23 cellular contexts compared by ENCODE assay signal in the genomic region with DNA sequence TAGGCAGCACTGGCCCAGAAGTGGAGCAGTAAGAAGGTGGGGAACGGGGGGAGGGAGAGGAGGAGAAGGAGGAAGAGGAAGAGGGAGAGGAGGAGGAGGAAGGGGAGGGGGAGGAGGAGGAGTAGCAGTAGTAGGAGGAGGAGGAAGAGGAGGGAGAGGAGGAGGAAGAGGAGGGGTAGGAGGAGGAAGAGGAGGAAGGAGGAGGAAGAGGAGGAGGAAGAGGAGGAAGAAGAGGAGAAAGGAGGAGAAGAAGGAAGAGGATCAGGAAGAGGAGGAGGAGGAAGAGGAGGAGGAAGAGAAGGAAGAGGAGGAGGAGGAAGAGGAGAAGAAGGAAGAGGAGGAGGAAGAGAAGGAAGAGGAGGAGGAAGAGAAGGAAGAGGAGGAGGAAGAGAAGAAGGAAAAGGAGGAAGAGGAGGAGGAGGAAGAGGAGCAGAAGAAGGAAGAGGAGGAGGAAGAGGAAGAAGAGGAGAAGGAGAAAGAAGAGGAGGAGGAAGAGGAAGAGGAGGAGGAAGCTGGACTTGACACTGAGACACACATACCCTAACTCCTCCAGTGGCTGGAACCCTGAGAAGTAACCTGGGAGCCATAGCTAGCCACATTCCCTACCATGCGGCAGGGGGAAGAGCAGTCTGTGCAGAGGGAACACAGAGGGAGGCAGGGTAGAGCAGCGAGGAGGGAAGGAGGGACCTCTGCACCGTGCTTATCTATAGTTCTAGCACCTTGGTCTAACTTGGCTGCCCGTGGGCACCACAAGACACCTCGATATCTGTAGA. TPM values are rescaled to one million over a fixed set of nuclear protein-coding genes. Genes with fewer than 3 reads are reported as not detected.
DNase-seq lines count a peak whose midpoint lies in the region; ATAC-seq, FAIRE-seq and TF ChIP-seq lines count a peak whose summit lies in the region.
"Had no signal": no experiment of that assay in that cellular context is flagged by ENCODE, and none has a peak within 500 bp of the region (broad histone marks: within the 10 kb centered on the region; RNA-seq: fewer than 3 reads in every experiment).

No MANE protein-coding gene starts in this region.

- peak; percentile 70 for FAIRE-seq in HTR-8/SVneo (lab: Jason Lieb, UNC)

- no peak overlapping the region for H3K4me3 Mint-ChIP-seq in activated T-helper 2 cell treated with anti-CD3 and anti-CD28 coated beads, Interferon-gamma antibody, Interleukin-2, Interleukin-4, amounts not matched to agents 10 μg/mL and 5 μg/mL and 100 μg/mL, durations not matched to agents 14 hours and 24 hours and 36 hours (ENCODE audit: low read depth)
- H3K4me3 Mint-ChIP-seq: B cell; CD4-positive, CD25-positive, alpha-beta regulatory T cell had no signal

- POLR2A ChIA-PET in SK-N-SH (lab: Yijun Ruan, JAX) = interaction anchor here (0.8 to 1.2 kb wide), 2 partner anchors 18 to 66 kb away, joined by 3 to 4 read pairs; no protein-coding TSS in a partner anchor

- H3K4me3 ChIP-seq in SK-N-SH (ENCODE audit: low read depth in 2 of 2, low read length in 1 of 2) (no peak overlapping the region), neutrophil (ENCODE audit: low read depth in 1 of 2, low read length in 1 of 2) (no peak overlapping the region)
- H3K4me3 ChIP-seq: GM23248, HAP-1, PC-9, SJCRH30 had no signal

- peaks cover 8% of the 10 kb centered on the region for H3F3A ChIP-seq in SK-N-SH (replicated peaks; ENCODE audit: insufficient read depth)

- H4K20me1 ChIP-seq in SK-N-SH (ENCODE audit: insufficient read depth) = no peaks in the 10 kb centered on the region

- no peak overlapping the region for H2AFZ ChIP-seq in SK-N-SH (ENCODE audit: low read depth)
- H2AFZ ChIP-seq: GM23248, PC-9 had no signal

- TF ChIP-seq RAD21 in SK-N-SH (IDR thresholded peaks at IDR 0.05; ENCODE audit: low read length) = no peak

- no peak for DNase-seq in SK-N-SH
- DNase-seq in HTR-8/SVneo (ENCODE audit: insufficient read length, low spot score) = no peak
- no peak for DNase-seq in activated T-helper 2 cell treated with anti-CD3 and anti-CD28 coated beads, Interferon-gamma antibody, Interleukin-2, Interleukin-4, amounts not matched to agents 10 μg/mL and 5 μg/mL and 100 μg/mL, durations not matched to agents 14 hours and 24 hours and 36 hours (ENCODE audit: low spot score)
- no peak for DNase-seq in NOMO-1 (lab: John Stamatoyannopoulos, UW; ENCODE audit: unreplicated experiment in 2 of 2)
- DNase-seq in anterior cingulate cortex (lab: John Stamatoyannopoulos, UW) = no peak
- DNase-seq in HuH-7.5 (ENCODE audit: low spot score) = no peak
- DNase-seq: 8988T; CD4-positive, CD25-positive, alpha-beta regulatory T cell; GDM1; GM23248; KBM-7; NCI-H1105 treated with DMSO at 0.1 percent for 48 hours; NCI-H1694; NCI-H2107; NCI-H510A; NCI-H774; PC-9 had no signal

- no peaks in the 10 kb centered on the region for H3K9me2 ChIP-seq in SK-N-SH

- H3K27me3 ChIP-seq in SK-N-SH (ENCODE audit: insufficient read depth) (no peaks in the 10 kb centered on the region), neutrophil (no peaks in the 10 kb centered on the region)
- H3K27me3 ChIP-seq: SJCRH30 had no signal

- no peak for TF ChIP-seq EP300 in SK-N-SH (IDR thresholded peaks at IDR 0.05; ENCODE audit: borderline replicate concordance in 1 of 2, low read depth in 1 of 2, low read length in 1 of 2)

- H3K36me3 Mint-ChIP-seq in activated T-helper 2 cell treated with anti-CD3 and anti-CD28 coated beads, Interferon-gamma antibody, Interleukin-2, Interleukin-4, amounts not matched to agents 10 μg/mL and 5 μg/mL and 100 μg/mL, durations not matched to agents 14 hours and 24 hours and 36 hours (ENCODE audit: low read depth) = peaks cover 22% of the 10 kb centered on the region
- H3K36me3 Mint-ChIP-seq: CD4-positive, CD25-positive, alpha-beta regulatory T cell had no signal

- H3K9me3 Mint-ChIP-seq in activated T-helper 2 cell treated with anti-CD3 and anti-CD28 coated beads, Interferon-gamma antibody, Interleukin-2, Interleukin-4, amounts not matched to agents 10 μg/mL and 5 μg/mL and 100 μg/mL, durations not matched to agents 14 hours and 24 hours and 36 hours = no peaks in the 10 kb centered on the region

- H3K4me2 ChIP-seq in SK-N-SH = no peak overlapping the region
- H3K4me2 ChIP-seq: PC-9 had no signal

- H3K27me3 Mint-ChIP-seq in activated T-helper 2 cell treated with anti-CD3 and anti-CD28 coated beads, Interferon-gamma antibody, Interleukin-2, Interleukin-4, amounts not matched to agents 10 μg/mL and 5 μg/mL and 100 μg/mL, durations not matched to agents 14 hours and 24 hours and 36 hours (ENCODE audit: low read depth) = no peaks in the 10 kb centered on the region
- H3K27me3 Mint-ChIP-seq: B cell; CD4-positive, CD25-positive, alpha-beta regulatory T cell had no signal

- no peaks in the 10 kb centered on the region for H3K79me2 ChIP-seq in SK-N-SH (ENCODE audit: insufficient read depth)

- 0 out of 3 replicates have a peak, but pooled peaks have one; percentile 3 for ATAC-seq in SK-N-SH treated with all-trans-retinoic acid at 6 μM for 48 hours

- no peak overlapping the region for H3K9ac ChIP-seq in SK-N-SH
- H3K9ac ChIP-seq: GM23248 had no signal

- 64% methylated on average over 6 of the region's 6 CpGs for WGBS in SK-N-SH (ENCODE audit: low lambda C conversion rate)

- H3K27ac ChIP-seq in SK-N-SH (ENCODE audit: low read depth in 2 of 2, low read length in 1 of 2) (no peak overlapping the region), neutrophil (peak overlapping the region; percentile 75)
- H3K27ac ChIP-seq: GM23248, PC-9, SJCRH30 had no signal

- CTCF ChIA-PET in SK-N-SH (lab: Yijun Ruan, JAX) = interaction anchor here (0.7 to 33.7 kb wide), 2 partner anchors 65 to 90 kb away, joined by 3 to 746 read pairs; no protein-coding TSS in a partner anchor

- H3K9me3 ChIP-seq in SK-N-SH (no peaks in the 10 kb centered on the region), neutrophil (no peaks in the 10 kb centered on the region)
- H3K9me3 ChIP-seq: Caco-2, HAP-1, SJCRH30 had no signal

- H3K36me3 ChIP-seq in SK-N-SH (replicated peaks in 1 of 2; ENCODE audit: control insufficient read depth in 1 of 2, insufficient read depth in 2 of 2, low read length in 1 of 2) (no peaks in the 10 kb centered on the region), neutrophil (peaks cover 9% of the 10 kb centered on the region)
- H3K36me3 ChIP-seq: SJCRH30 had no signal

- intact Hi-C loops in activated T-helper 2 cell treated with anti-CD3 and anti-CD28 coated beads, Interferon-gamma antibody, Interleukin-2, Interleukin-4, amounts not matched to agents 10 μg/mL and 5 μg/mL and 100 μg/mL, durations not matched to agents 14 hours and 24 hours and 36 hours (cut with micrococcal nuclease) = no loop called here

- peak overlapping the region; percentile 50 for H3K27ac Mint-ChIP-seq in activated T-helper 2 cell treated with anti-CD3 and anti-CD28 coated beads, Interferon-gamma antibody, Interleukin-2, Interleukin-4, amounts not matched to agents 10 μg/mL and 5 μg/mL and 100 μg/mL, durations not matched to agents 14 hours and 24 hours and 36 hours
- H3K27ac Mint-ChIP-seq: B cell had no signal

- no peaks in the 10 kb centered on the region for H3K4me1 Mint-ChIP-seq in activated T-helper 2 cell treated with anti-CD3 and anti-CD28 coated beads, Interferon-gamma antibody, Interleukin-2, Interleukin-4, amounts not matched to agents 10 μg/mL and 5 μg/mL and 100 μg/mL, durations not matched to agents 14 hours and 24 hours and 36 hours (ENCODE audit: low read depth)

- H3K4me1 ChIP-seq in SK-N-SH (ENCODE audit: control insufficient read depth in 1 of 2, insufficient read depth in 2 of 2, low read depth in 1 of 2, low read length in 1 of 2) = peaks cover 0 to 13% of the 10 kb centered on the region in 2 experiments; a peak in 1 of 4 replicates
- H3K4me1 ChIP-seq in neutrophil (ENCODE audit: control insufficient read depth in 1 of 2, insufficient read depth in 1 of 2, low read depth in 1 of 2, low read length in 1 of 2) = peaks cover 49 to 55% of the 10 kb centered on the region in 2 experiments
- H3K4me1 ChIP-seq: Caco-2, HAP-1, SJCRH30 had no signal

- no peak for TF ChIP-seq CTCF in SK-N-SH (IDR thresholded peaks at IDR 0.05)
- no peak for TF ChIP-seq CTCF in neutrophil (IDR thresholded peaks at IDR 0.05)

TF ChIP-seq in SK-N-SH treated with all-trans-retinoic acid at 6 μM for 48 hours, 23 proteins besides CTCF, POLR2A, EP300 and RAD21 (continues in another document):
- TF ChIP-seq, protein P1, sequence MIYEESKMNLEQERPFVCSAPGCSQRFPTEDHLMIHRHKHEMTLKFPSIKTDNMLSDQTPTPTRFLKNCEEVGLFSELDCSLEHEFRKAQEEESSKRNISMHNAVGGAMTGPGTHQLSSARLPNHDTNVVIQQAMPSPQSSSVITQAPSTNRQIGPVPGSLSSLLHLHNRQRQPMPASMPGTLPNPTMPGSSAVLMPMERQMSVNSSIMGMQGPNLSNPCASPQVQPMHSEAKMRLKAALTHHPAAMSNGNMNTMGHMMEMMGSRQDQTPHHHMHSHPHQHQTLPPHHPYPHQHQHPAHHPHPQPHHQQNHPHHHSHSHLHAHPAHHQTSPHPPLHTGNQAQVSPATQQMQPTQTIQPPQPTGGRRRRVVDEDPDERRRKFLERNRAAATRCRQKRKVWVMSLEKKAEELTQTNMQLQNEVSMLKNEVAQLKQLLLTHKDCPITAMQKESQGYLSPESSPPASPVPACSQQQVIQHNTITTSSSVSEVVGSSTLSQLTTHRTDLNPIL (CRISPR knock-in tag; IDR thresholded peaks at IDR 0.05; ENCODE audit: low read depth) = no peak

TF ChIP-seq in SK-N-SH, 30 proteins besides CTCF, POLR2A, EP300 and RAD21 (continues in another document):
- TF ChIP-seq TEAD4 (IDR thresholded peaks at IDR 0.05; ENCODE audit: borderline replicate concordance, insufficient read depth) (no peak), MEF2A (IDR thresholded peaks at IDR 0.05; ENCODE audit: borderline replicate concordance, low read depth) (no peak), TCF12 (IDR thresholded peaks at IDR 0.05) (no peak)

RNA-seq across cellular contexts. Expression of a gene that starts 35.8 kb away (rescaled TPM):
- polyA plus RNA-seq in SK-N-SH (2012; rRNA removed) = 1.2 and 1.3 TPM in 2 replicates
- 0.60 and 0.71 TPM in 2 replicates for polyA plus RNA-seq in SK-N-SH (2012; cell fraction: cytosol; rRNA removed)
- 1.8 and 2.0 TPM in 2 replicates for polyA plus RNA-seq in SK-N-SH (2012; cell fraction: nucleus; rRNA removed)
- total RNA-seq in activated T-helper 2 cell treated with anti-CD3 and anti-CD28 coated beads, Interferon-gamma antibody, Interleukin-2, Interleukin-4, amounts not matched to agents 10 μg/mL and 5 μg/mL and 100 μg/mL, durations not matched to agents 14 hours and 24 hours and 36 hours = 2.0 and 2.6 TPM in 2 replicates

RNA-seq across cellular contexts. Expression of a gene that starts 40.8 kb away (rescaled TPM):
- polyA plus RNA-seq in SK-N-SH (2012; rRNA removed) = 10.5 and 11.0 TPM in 2 replicates
- polyA plus RNA-seq in SK-N-SH (2012; cell fraction: cytosol; rRNA removed) = 4.3 and 5.9 TPM in 2 replicates
- 10.6 and 16.4 TPM in 2 replicates for polyA plus RNA-seq in SK-N-SH (2012; cell fraction: nucleus; rRNA removed)
- total RNA-seq in activated T-helper 2 cell treated with anti-CD3 and anti-CD28 coated beads, Interferon-gamma antibody, Interleukin-2, Interleukin-4, amounts not matched to agents 10 μg/mL and 5 μg/mL and 100 μg/mL, durations not matched to agents 14 hours and 24 hours and 36 hours = 44.4 and 46.8 TPM in 2 replicates
